In genomic region chr13:29522044-29522685, GRCh38 we compare ENCODE assay signal across 13 cellular contexts.
DNase-seq lines count a peak whose midpoint lies in the region; ATAC-seq, FAIRE-seq and TF ChIP-seq lines count a peak whose summit lies in the region.
"Had no signal": no experiment of that assay in that cellular context is flagged by ENCODE, and none has a peak within 500 bp of the region (broad histone marks: within the 10 kb centered on the region; RNA-seq: fewer than 3 reads in every experiment).

No MANE protein-coding gene starts in this region.

- dilution Hi-C loops in IMR-90 (cut with HindIII; ENCODE audit: low sequenced_read_pairs, unreplicated experiment), result no loop called here

- H3K14ac ChIP-seq in IMR-90 (replicated peaks; ENCODE audit: low read depth, low read length), result no peak overlapping the region
- no peak overlapping the region for H3K14ac ChIP-seq in mesenchymal stem cell (ENCODE audit: low read length in 2 of 2)

- H3K9me1 ChIP-seq in IMR-90 (ENCODE audit: insufficient read depth, low read length), result peaks cover 14% of the 10 kb centered on the region

- H4K8ac ChIP-seq in IMR-90 (ENCODE audit: low read depth in 2 of 2, low read length in 2 of 2), result no peak overlapping the region
- H4K8ac ChIP-seq in mesenchymal stem cell (ENCODE audit: low read length), result no peak overlapping the region

- H2AK5ac ChIP-seq in IMR-90 (ENCODE audit: low read depth, low read length) (no peak overlapping the region), mesenchymal stem cell (ENCODE audit: low read length, severe bottlenecking) (peak overlapping the region; percentile 82)

- BruUV-seq in IMR-90 (replicated peaks; lab: Mats Ljungman, UMichigan), result no TSS peak

- TF ChIP-seq CTCF in IMR-90 (conservative IDR thresholded peaks at IDR 0.05; ENCODE audit: low read depth, low read length), result no peak
- peak; percentile 29 for TF ChIP-seq CTCF in choroid plexus epithelial cell (conservative IDR thresholded peaks at IDR 0.05; ENCODE audit: low read depth, low read length)

- intact Hi-C loops in IMR-90 (cut with micrococcal nuclease), result loop anchor here (5.0 kb wide), 1 partner anchor 70 kb away; no protein-coding TSS in a partner anchor

- peaks cover 33 to 52% of the 10 kb centered on the region in 2 experiments for H3K79me1 ChIP-seq in IMR-90 (ENCODE audit: low read depth in 1 of 2, low read length in 2 of 2)
- peaks cover 42% of the 10 kb centered on the region for H3K79me1 ChIP-seq in mesenchymal stem cell (replicated peaks; ENCODE audit: low read length, poor library complexity, severe bottlenecking)

- H2BK20ac ChIP-seq in IMR-90 (ENCODE audit: low read depth, low read length), result no peak overlapping the region

- H3K36me3 ChIP-seq in IMR-90 (ENCODE audit: control insufficient read depth, insufficient read depth, low read length) (peaks cover 52% of the 10 kb centered on the region), mesenchymal stem cell (ENCODE audit: control insufficient read depth in 1 of 2, insufficient read depth in 2 of 2, low read depth in 1 of 2, low read length in 2 of 2) (peaks cover 37 to 49% of the 10 kb centered on the region in 2 experiments)
- H3K36me3 ChIP-seq in effector memory CD4-positive, alpha-beta T cell (ENCODE audit: control insufficient read depth, insufficient read depth, low read length), result peaks cover 65% of the 10 kb centered on the region
- H3K36me3 ChIP-seq: ovary had no signal

- H3K9me3 ChIP-seq in IMR-90 (ENCODE audit: control insufficient read depth, insufficient read depth, low read length), result no peaks in the 10 kb centered on the region
- H3K9me3 ChIP-seq in mesenchymal stem cell (ENCODE audit: control insufficient read depth, low read length), result no peaks in the 10 kb centered on the region
- no peaks in the 10 kb centered on the region for H3K9me3 ChIP-seq in effector memory CD4-positive, alpha-beta T cell (ENCODE audit: control insufficient read depth, low read length)
- H3K9me3 ChIP-seq: ovary, upper lobe of left lung had no signal

- POLR2A ChIA-PET in IMR-90 (lab: Charles Lee; ENCODE audit: unreplicated experiment), result no interaction called here

- 100% methylated on average over 1 of the region's 16 CpGs; no CpG with 5 or more reads in 1 of the 2 experiments for WGBS in IMR-90 (ENCODE audit: extremely low coverage in 2 of 2, insufficient read length in 1 of 2), 2 experiments
- WGBS in mesenchymal stem cell, result 32% methylated on average over 15 of the region's 16 CpGs

- H2BK5ac ChIP-seq in IMR-90 (ENCODE audit: low read depth, low read length, poor library complexity, severe bottlenecking) (no peak overlapping the region), mesenchymal stem cell (ENCODE audit: low read depth, low read length, poor library complexity, severe bottlenecking) (no peak overlapping the region)

- no peak overlapping the region for H3K56ac ChIP-seq in IMR-90 (ENCODE audit: extremely low read depth, insufficient read depth, low read length)

- no peak overlapping the region for H4K5ac ChIP-seq in IMR-90 (ENCODE audit: low read depth, low read length)

- H3K18ac ChIP-seq in IMR-90 (ENCODE audit: low read depth, low read length) (no peak overlapping the region), mesenchymal stem cell (ENCODE audit: low read depth in 1 of 2, low read length in 2 of 2) (peak overlapping the region; percentile 2 to 52)

- no peak for ATAC-seq in IMR-90 (ENCODE audit: low read depth)
- no peak for ATAC-seq in HG02571 (IDR thresholded peaks at IDR 0.05; ENCODE audit: unreplicated experiment)

- H3K4ac ChIP-seq in IMR-90 (ENCODE audit: low read depth, low read length), result no peak overlapping the region
- H3K4ac ChIP-seq in mesenchymal stem cell (ENCODE audit: low read depth in 1 of 2, low read length in 2 of 2), result no peak overlapping the region

- TF ChIP-seq POLR2A in IMR-90 (IDR thresholded peaks at IDR 0.05; ENCODE audit: low read depth, low read length), result no peak

- H3K4me2 ChIP-seq in IMR-90 (ENCODE audit: low read depth, low read length) (no peak overlapping the region), mesenchymal stem cell (ENCODE audit: low read length, poor library complexity, severe bottlenecking) (no peak overlapping the region)

- H2AFZ ChIP-seq in IMR-90 (replicated peaks; ENCODE audit: low read length, poor library complexity) (no peak overlapping the region), mesenchymal stem cell (ENCODE audit: low read depth, low read length) (no peak overlapping the region)

- H4K91ac ChIP-seq in IMR-90 (ENCODE audit: insufficient read depth, low read depth, low read length) (no peak overlapping the region), mesenchymal stem cell (ENCODE audit: low read length) (no peak overlapping the region)

- peaks cover 6% of the 10 kb centered on the region; the same call in 1 of the 2 replicates for H4K20me1 ChIP-seq in IMR-90 (ENCODE audit: insufficient read depth, low read length)

- FAIRE-seq in urothelium cell line (lab: Jason Lieb, UNC), result no peak
- FAIRE-seq: keratinocyte had no signal

- H3K4me1 ChIP-seq in IMR-90 (ENCODE audit: control insufficient read depth, insufficient read depth, low read length), result peaks cover 7% of the 10 kb centered on the region
- peaks cover 35% of the 10 kb centered on the region for H3K4me1 ChIP-seq in mesenchymal stem cell (ENCODE audit: control insufficient read depth, insufficient read depth, low read depth, low read length)
- no peaks in the 10 kb centered on the region for H3K4me1 ChIP-seq in effector memory CD4-positive, alpha-beta T cell (ENCODE audit: control insufficient read depth, insufficient read depth, low read length, poor library complexity, severe bottlenecking)
- H3K4me1 ChIP-seq: upper lobe of left lung had no signal

- H3K4me3 ChIP-seq in IMR-90 (ENCODE audit: insufficient read depth, low read depth, low read length), result no peak overlapping the region
- H3K4me3 ChIP-seq in choroid plexus epithelial cell (ENCODE audit: low read depth, low read length), result no peak overlapping the region
- peak overlapping the region in 1 of 2 experiments; percentile 2 for H3K4me3 ChIP-seq in mesenchymal stem cell (ENCODE audit: insufficient read depth in 1 of 2, low read depth in 1 of 2, low read length in 2 of 2)
- no peak overlapping the region for H3K4me3 ChIP-seq in effector memory CD4-positive, alpha-beta T cell (ENCODE audit: insufficient read depth, low read depth, low read length, poor library complexity, severe bottlenecking)
- H3K4me3 ChIP-seq: ovary, upper lobe of left lung had no signal

- no peak overlapping the region for H2BK12ac ChIP-seq in mesenchymal stem cell (ENCODE audit: low read length in 2 of 2)

- no peak overlapping the region for H2AK9ac ChIP-seq in IMR-90 (replicated peaks; ENCODE audit: low read depth, low read length, poor library complexity)

- H3K27me3 ChIP-seq in IMR-90 (ENCODE audit: control insufficient read depth, insufficient read depth, low read length), result no peaks in the 10 kb centered on the region
- H3K27me3 ChIP-seq in mesenchymal stem cell (ENCODE audit: control insufficient read depth in 1 of 2, insufficient read depth in 1 of 2, low read length in 2 of 2), result no peaks in the 10 kb centered on the region
- no peaks in the 10 kb centered on the region for H3K27me3 ChIP-seq in effector memory CD4-positive, alpha-beta T cell (replicated peaks; ENCODE audit: control insufficient read depth, insufficient read depth, low read length, poor library complexity, severe bottlenecking)
- H3K27me3 ChIP-seq: ovary, upper lobe of left lung had no signal

- H3K23ac ChIP-seq in IMR-90 (ENCODE audit: low read depth, low read length), result no peak overlapping the region
- H3K23ac ChIP-seq in mesenchymal stem cell (ENCODE audit: low read length in 2 of 2), result no peak overlapping the region

- H2BK120ac ChIP-seq in IMR-90 (ENCODE audit: low read depth, low read length) (peak overlapping the region; percentile 5; the same call in 1 of the 2 replicates), mesenchymal stem cell (ENCODE audit: low read depth, low read length) (no peak overlapping the region)

- in situ Hi-C loops in IMR-90 (cut with MboI; ENCODE audit: low sequenced_read_pairs), result no loop called here

- no peak overlapping the region for H2BK15ac ChIP-seq in IMR-90 (ENCODE audit: low read depth, low read length)
- H2BK15ac ChIP-seq in mesenchymal stem cell (ENCODE audit: low read depth, poor library complexity, severe bottlenecking), result no peak overlapping the region

- H3K9ac ChIP-seq in IMR-90 (ENCODE audit: low read depth, low read length) (no peak overlapping the region), mesenchymal stem cell (ENCODE audit: low read length) (peak overlapping the region; percentile 80)

- no peak for TF ChIP-seq RAD21 in IMR-90 (IDR thresholded peaks at IDR 0.05; ENCODE audit: low read length)

- DNase-seq in IMR-90, result peak; percentile 61
- DNase-seq in choroid plexus epithelial cell (ENCODE audit: low read depth), result peak; percentile 98
- peak; percentile 95 for DNase-seq in mesenchymal stem cell
- DNase-seq in urothelium cell line (ENCODE audit: low spot score), result peak; percentile 7
- DNase-seq in effector memory CD4-positive, alpha-beta T cell, result no peak
- DNase-seq in NCI-H510A treated with DMSO at 0.1 percent for 48 hours (lab: John Stamatoyannopoulos, UW), result no peak
- DNase-seq in activated CD4-positive, alpha-beta T cell treated with anti-CD3 and anti-CD28 coated beads for 4 hours, result no peak
- DNase-seq: activated CD4-positive, alpha-beta T cell treated with anti-CD3 and anti-CD28 coated beads, Interleukin-2, amount 50 U/mL, for 4 hours; GOT3; upper lobe of left lung had no signal

- H3K27ac ChIP-seq in IMR-90 (ENCODE audit: insufficient read depth, low read length) (no peak overlapping the region), mesenchymal stem cell (ENCODE audit: low read length, poor library complexity, severe bottlenecking) (peak overlapping the region; percentile 58)
- H3K27ac ChIP-seq in effector memory CD4-positive, alpha-beta T cell (ENCODE audit: insufficient read depth, low read length, poor library complexity, severe bottlenecking), result no peak overlapping the region
- H3K27ac ChIP-seq: ovary, upper lobe of left lung had no signal

- CTCF ChIA-PET in IMR-90 (lab: Yijun Ruan, JAX), result interaction anchor here (0.5 kb wide), 1 partner anchor 691 kb away, joined by 3 read pairs; no protein-coding TSS in a partner anchor

TF ChIP-seq in IMR-90, 13 proteins besides CTCF, POLR2A, EP300 and RAD21:
- TF ChIP-seq CHD1 (IDR thresholded peaks at IDR 0.05; ENCODE audit: low read depth, low read length), result no peak
- peak; percentile 26; the same call in 1 of the 2 replicates for TF ChIP-seq CEBPB (IDR thresholded peaks at IDR 0.05; ENCODE audit: low read depth, low read length)
TF ChIP-seq in IMR-90: peak in this region for 1.

Comparison
In these comparisons a context has a peak if more than half of its experiments do, and no peak if none do; other contexts are left out.
1. DNase-seq: peak in IMR-90 (single experiment), choroid plexus epithelial cell (single experiment), mesenchymal stem cell (single experiment) and urothelium cell line (single experiment); none in effector memory CD4-positive, alpha-beta T cell (0 of 3), NCI-H510A treated with DMSO at 0.1 percent for 48 hours (single experiment) and activated CD4-positive, alpha-beta T cell treated with anti-CD3 and anti-CD28 coated beads for 4 hours (0 of 2).